In genomic region chr2:220228310-220229006, GRCh38 we compare ENCODE assay signal across 14 cellular contexts.
DNase-seq lines count a peak whose midpoint lies in the region; ATAC-seq, FAIRE-seq and TF ChIP-seq lines count a peak whose summit lies in the region.
"Had no signal": no experiment of that assay in that cellular context is flagged by ENCODE, and none has a peak within 500 bp of the region (broad histone marks: within the 10 kb centered on the region; RNA-seq: fewer than 3 reads in every experiment).

No MANE protein-coding gene starts in this region.

- H3K4me3 Mint-ChIP-seq in chondrocyte (ENCODE audit: unreplicated experiment) = no peak overlapping the region
- H3K4me3 Mint-ChIP-seq: naive thymus-derived CD8-positive, alpha-beta T cell had no signal

- H3K27ac ChIP-seq in keratinocyte (ENCODE audit: control insufficient read depth, insufficient read depth, low read length) = no peak overlapping the region
- H3K27ac ChIP-seq: BLaER1, esophagus muscularis mucosa had no signal

- DNase-seq in ACHN (peak; percentile 99), HT-29 (ENCODE audit: low spot score) (peak; percentile 93), astrocyte of the cerebellum (ENCODE audit: low read depth) (peak; percentile 98), keratinocyte (ENCODE audit: low read depth, low spot score) (peak; percentile 45), lower leg skin (ENCODE audit: low spot score in 2 of 2) (no peak), chondrocyte (ENCODE audit: low spot score) (no peak), cerebellar cortex (ENCODE audit: low spot score) (no peak)
- DNase-seq: activated CD4-positive, alpha-beta T cell treated with anti-CD3 and anti-CD28 coated beads for 1 hour; naive thymus-derived CD8-positive, alpha-beta T cell; NK-92 treated with Interleukin-12 subunit alpha and Interleukin-12 subunit beta, amount 100 ng/mL, for 24 hours had no signal

- no peak for ATAC-seq in GM21526 (IDR thresholded peaks at IDR 0.05; ENCODE audit: low FRiP score, unreplicated experiment)
- ATAC-seq: naive thymus-derived CD8-positive, alpha-beta T cell had no signal

- intact Hi-C loops in lower leg skin (cut with DNase I; ENCODE audit: low total_unique reads) = no loop called here

- no peaks in the 10 kb centered on the region for H3K27me3 ChIP-seq in keratinocyte (ENCODE audit: control insufficient read depth, extremely low read depth, insufficient read depth, low read length)
- H3K27me3 ChIP-seq: BLaER1 had no signal

- no peaks in the 10 kb centered on the region for H3K27me3 Mint-ChIP-seq in chondrocyte (ENCODE audit: low read depth)
- H3K27me3 Mint-ChIP-seq: naive thymus-derived CD8-positive, alpha-beta T cell had no signal

- no peak for TF ChIP-seq POLR2A in lower leg skin (IDR thresholded peaks at IDR 0.05)

- H3K9ac ChIP-seq in keratinocyte (ENCODE audit: control insufficient read depth, extremely low read depth, insufficient read depth, low read length) = no peak overlapping the region
- H3K9ac ChIP-seq: BLaER1 had no signal

- H3K27ac Mint-ChIP-seq in chondrocyte (ENCODE audit: unreplicated experiment) = no peak overlapping the region
- H3K27ac Mint-ChIP-seq: naive thymus-derived CD8-positive, alpha-beta T cell had no signal

- no peaks in the 10 kb centered on the region for H3K36me3 ChIP-seq in keratinocyte (ENCODE audit: control insufficient read depth in 2 of 2, extremely low read depth in 1 of 2, insufficient read depth in 2 of 2, low read length in 2 of 2)
- H3K36me3 ChIP-seq: BLaER1, esophagus muscularis mucosa, HAP-1 had no signal

- WGBS in lower leg skin, 2 donors = 65 to 71% methylated on average over 8 of the region's 8 CpGs

- peak overlapping the region; percentile 3 for H3K4me3 ChIP-seq in astrocyte of the cerebellum (ENCODE audit: low read depth, low read length)
- H3K4me3 ChIP-seq in keratinocyte (ENCODE audit: control insufficient read depth in 2 of 3, extremely low read depth in 1 of 3, insufficient read depth in 2 of 3, low read depth in 1 of 3, low read length in 3 of 3) = no peak overlapping the region
- no peak overlapping the region for H3K4me3 ChIP-seq in lower leg skin (ENCODE audit: low read depth, poor library complexity, severe bottlenecking)
- H3K4me3 ChIP-seq: BLaER1, esophagus muscularis mucosa, HAP-1 had no signal

- H2AFZ ChIP-seq in keratinocyte (ENCODE audit: control insufficient read depth, low read length) = peak overlapping the region; percentile 16

- no peaks in the 10 kb centered on the region for H3K79me2 ChIP-seq in keratinocyte (ENCODE audit: control insufficient read depth, insufficient read depth, low read length)

- no peaks in the 10 kb centered on the region for H3K9me1 ChIP-seq in keratinocyte (ENCODE audit: control insufficient read depth, extremely low read depth, insufficient read depth, low read length)

- H3K9me3 ChIP-seq in keratinocyte (ENCODE audit: control insufficient read depth, low read depth, low read length) = no peaks in the 10 kb centered on the region
- H3K9me3 ChIP-seq: BLaER1, esophagus muscularis mucosa, HAP-1 had no signal

- peaks cover 25% of the 10 kb centered on the region for H3K4me1 Mint-ChIP-seq in chondrocyte (ENCODE audit: low read depth)
- H3K4me1 Mint-ChIP-seq: naive thymus-derived CD8-positive, alpha-beta T cell had no signal

- peaks cover 38% of the 10 kb centered on the region for H3K4me1 ChIP-seq in keratinocyte (ENCODE audit: control insufficient read depth, extremely low read depth, insufficient read depth, low read length)
- H3K4me1 ChIP-seq: BLaER1, esophagus muscularis mucosa, HAP-1 had no signal

- dilution Hi-C loops in keratinocyte (cut with MboI; ENCODE audit: extremely low pct_ligation_motif_present, low sequenced_read_pairs) = no loop called here

- no peaks in the 10 kb centered on the region for H3K9me3 Mint-ChIP-seq in chondrocyte (ENCODE audit: low read depth)

- in situ Hi-C loops in ACHN (cut with HindIII; ENCODE audit: low pct_ligation_motif_present, low pct_unique_long_range_greater_than_20kb, low sequenced_read_pairs) (no loop called here), astrocyte of the cerebellum (cut with HindIII; ENCODE audit: low sequenced_read_pairs) (loop anchor here (5.0 kb wide), 1 partner anchor 34 kb away; no protein-coding TSS in a partner anchor)

- peak; percentile 87 for FAIRE-seq in keratinocyte (lab: Jason Lieb, UNC)

- H3K36me3 Mint-ChIP-seq in chondrocyte (ENCODE audit: low read depth) = no peaks in the 10 kb centered on the region
- H3K36me3 Mint-ChIP-seq: naive thymus-derived CD8-positive, alpha-beta T cell had no signal

- no peaks in the 10 kb centered on the region for H4K20me1 ChIP-seq in keratinocyte (ENCODE audit: control insufficient read depth, extremely low read depth, insufficient read depth, low read length)
- H4K20me1 ChIP-seq: BLaER1 had no signal

- no peak for TF ChIP-seq CTCF in astrocyte of the cerebellum (IDR thresholded peaks at IDR 0.05; ENCODE audit: low read depth, low read length, missing control alignments)
- TF ChIP-seq CTCF in keratinocyte (optimal IDR thresholded peaks at IDR 0.05 in 1 of 3, IDR thresholded peaks at IDR 0.05 in 1 of 3, conservative IDR thresholded peaks at IDR 0.05 in 1 of 3; ENCODE audit: extremely low read depth in 1 of 3, insufficient read depth in 2 of 3, low read length in 3 of 3) = no peak
- no peak for TF ChIP-seq CTCF in lower leg skin (IDR thresholded peaks at IDR 0.05)
- TF ChIP-seq CTCF in chondrocyte (IDR thresholded peaks at IDR 0.05) = no peak

- H3K4me2 ChIP-seq in keratinocyte (ENCODE audit: control insufficient read depth, extremely low read depth, insufficient read depth, low read depth, low read length) = peak overlapping the region; percentile 51
- H3K4me2 ChIP-seq: BLaER1 had no signal

Comparison
In these comparisons a context has a peak if more than half of its experiments do, and no peak if none do; other contexts are left out.
1. DNase-seq: peak in ACHN (single experiment), HT-29 (single experiment), astrocyte of the cerebellum (single experiment) and keratinocyte (single experiment); none in lower leg skin (0 of 2), chondrocyte (single experiment) and cerebellar cortex (single experiment).